18 cellular contexts compared by ENCODE assay signal in genomic region chr7:7688310-7688709, GRCh38. TPM values are rescaled to one million over a fixed set of nuclear protein-coding genes. Genes with fewer than 3 reads are reported as not detected.
DNase-seq lines count a peak whose midpoint lies in the region; ATAC-seq and TF ChIP-seq lines count a peak whose summit lies in the region.
"Had no signal": no experiment of that assay in that cellular context is flagged by ENCODE, and none has a peak within 500 bp of the region (broad histone marks: within the 10 kb centered on the region; RNA-seq: fewer than 3 reads in every experiment).

No MANE protein-coding gene starts in this region.

- no peak for TF ChIP-seq POLR2A in heart left ventricle (IDR thresholded peaks at IDR 0.05)
- no peak for TF ChIP-seq POLR2A in gastrocnemius medialis (IDR thresholded peaks at IDR 0.05)

- intact Hi-C loops in heart left ventricle (cut with DNase I) (loop anchor here in 6 of 10 donors (5.0 to 10.0 kb wide), 5 partner anchors 59 to 526 kb away; partner anchors contain the start of gene GLCCI1 (in 1 of the 6)), left cardiac atrium (cut with DNase I) (no loop called here), left ventricle myocardium superior (cut with micrococcal nuclease) (no loop called here), gastrocnemius medialis (cut with DNase I; ENCODE audit: low total_unique reads) (loop anchor here (2.0 to 5.0 kb wide), 2 partner anchors 30 to 46 kb away; partner anchors contain the start of genes RPA3 and UMAD1)

- H3K27ac ChIP-seq in heart left ventricle (peak overlapping the region; percentile 35 to 81 (median 72)), gastrocnemius medialis (peak overlapping the region; percentile 77 to 88 (median 78))
- H3K27ac ChIP-seq: BLaER1, HL-60 had no signal

- in situ Hi-C loops in gastrocnemius medialis (cut with MboI; ENCODE audit: low sequenced_read_pairs in 4 of 4): loop anchor here in 3 of 4 donors (10.0 to 25.0 kb wide), 3 partner anchors 66 to 526 kb away; partner anchors contain the start of gene GLCCI1 (in 1 of the 3)

- ATAC-seq in heart left ventricle: peak in 2 of 4 donors; percentile 40 to 49
- ATAC-seq in left cardiac atrium: no peak
- ATAC-seq in left ventricle myocardium superior: peak; percentile 50
- ATAC-seq in gastrocnemius medialis: peak; percentile 37 to 63
- no peak for ATAC-seq in HG03354 (IDR thresholded peaks at IDR 0.05; ENCODE audit: poor library complexity, severe bottlenecking, unreplicated experiment)
- ATAC-seq: activated T-cell treated with anti-CD3 and anti-CD28 coated beads, Interleukin-2, amount 50 U/mL, for 72 hours; left lung had no signal

- H3K9me3 ChIP-seq in heart left ventricle (no peaks in the 10 kb centered on the region), gastrocnemius medialis (no peaks in the 10 kb centered on the region)
- H3K9me3 ChIP-seq: BLaER1, esophagus squamous epithelium, left lung, neutrophil had no signal

- H3K36me3 ChIP-seq in heart left ventricle (no peaks in the 10 kb centered on the region), gastrocnemius medialis (no peaks in the 10 kb centered on the region)
- H3K36me3 ChIP-seq: BLaER1, esophagus squamous epithelium, left lung, neutrophil had no signal

- H3K4me3 ChIP-seq in heart left ventricle (peak overlapping the region in 10 of 12 donors; percentile 3 to 45 (median 26)), gastrocnemius medialis (peak overlapping the region; percentile 23 to 42 (median 29))
- H3K4me3 ChIP-seq: BLaER1, esophagus squamous epithelium, left lung had no signal

- DNase-seq in heart left ventricle (no peak), left cardiac atrium (no peak), left ventricle myocardium superior (no peak), gastrocnemius medialis (no peak), NCI-H510A (lab: John Stamatoyannopoulos, UW) (no peak), NCI-H1930 (lab: John Stamatoyannopoulos, UW) (no peak)
- no peak for DNase-seq in stimulated activated naive CD4-positive, alpha-beta T cell treated with Interleukin-2 at 50 U/mL for 16 hours (lab: John Stamatoyannopoulos, UW)
- DNase-seq: activated CD4-positive, alpha-beta T cell treated with anti-CD3 and anti-CD28 coated beads for 1 hour; activated naive CD4-positive, alpha-beta T cell treated with anti-CD3 and anti-CD28 coated beads, Interleukin-2, amount 10 ng/mL, durations not matched to agents 7 days and 5 days; activated T-cell treated with anti-CD3 and anti-CD28 coated beads, Interleukin-2, amount 50 U/mL, for 72 hours; effector memory CD4-positive, alpha-beta T cell; esophagus squamous epithelium; left lung; NCI-H526 treated with DMSO at 0.1 percent for 48 hours had no signal

- peaks cover 0 to 30% (median 20%) of the 10 kb centered on the region in 12 donors for H3K4me1 ChIP-seq in heart left ventricle
- H3K4me1 ChIP-seq in gastrocnemius medialis: peaks cover 9 to 31% of the 10 kb centered on the region in 2 donors

- no peak for TF ChIP-seq CTCF in heart left ventricle (IDR thresholded peaks at IDR 0.05)
- no peak for TF ChIP-seq CTCF in gastrocnemius medialis (IDR thresholded peaks at IDR 0.05 in 4 of 5, conservative IDR thresholded peaks at IDR 0.05 in 1 of 5)

- WGBS in heart left ventricle, 4 donors: 22 to 33% (median 28%) methylated on average over 6 of the region's 6 CpGs

- no peaks in the 10 kb centered on the region for H3K27me3 ChIP-seq in heart left ventricle
- H3K27me3 ChIP-seq in gastrocnemius medialis: no peaks in the 10 kb centered on the region
- H3K27me3 ChIP-seq: BLaER1, esophagus squamous epithelium, left lung, neutrophil had no signal

RNA-seq across cellular contexts. Expression of gene RPA3, which starts 30.1 kb away (rescaled TPM):
- 10 to 100 TPM; 19.4 to 30.9 (median 27.0) TPM for total RNA-seq in heart left ventricle
- 10 to 100 TPM; 21.1 to 21.4 TPM for polyA plus RNA-seq in heart left ventricle
- total RNA-seq in left cardiac atrium: 10 to 100 TPM; 20.3 to 24.8 TPM
- 25.2 TPM for total RNA-seq in left ventricle myocardium superior
- total RNA-seq in gastrocnemius medialis: 10 to 100 TPM in 3 of 4 donors, 1 to 10 TPM in 1; 4.7 to 14.3 (median 12.5) TPM

RNA-seq across cellular contexts. Expression of gene UMAD1, which starts 47.8 kb away (rescaled TPM):
- total RNA-seq in heart left ventricle: 10 to 100 TPM; 10.1 to 19.7 (median 15.6) TPM
- 10 to 100 TPM in 1 of 2 donors, 1 to 10 TPM in 1; 3.5 to 12.0 TPM for polyA plus RNA-seq in heart left ventricle
- 10 to 100 TPM in 1 of 2 donors, 1 to 10 TPM in 1; 9.8 to 11.1 TPM for total RNA-seq in left cardiac atrium
- 14.4 TPM for total RNA-seq in left ventricle myocardium superior
- total RNA-seq in gastrocnemius medialis: 10 to 100 TPM; 10.2 to 16.0 (median 11.1) TPM

Comparison
In these comparisons a context has a peak if more than half of its experiments do, and no peak if none do; other contexts are left out.
1. ATAC-seq: peak in left ventricle myocardium superior (single experiment) and gastrocnemius medialis (2 of 2); none in left cardiac atrium (0 of 2) and HG03354 (single experiment).
2. intact Hi-C loops: an anchor here in heart left ventricle (5.0 to 10.0 kb wide) and gastrocnemius medialis (2.0 to 5.0 kb wide); none called in left cardiac atrium and left ventricle myocardium superior.